ENCODE assay signal across 18 cellular contexts in genomic region chr18:46418657-46419260, GRCh38.
DNase-seq lines count a peak whose midpoint lies in the region; ATAC-seq and TF ChIP-seq lines count a peak whose summit lies in the region.
"Had no signal": no experiment of that assay in that cellular context is flagged by ENCODE, and none has a peak within 500 bp of the region (broad histone marks: within the 10 kb centered on the region; RNA-seq: fewer than 3 reads in every experiment).

No MANE protein-coding gene starts in this region.

- TF ChIP-seq CTCF in brain (conservative IDR thresholded peaks at IDR 0.05) (no peak), sigmoid colon (IDR thresholded peaks at IDR 0.05) (no peak), mucosa of descending colon (IDR thresholded peaks at IDR 0.05) (no peak)

- H3K27ac Mint-ChIP-seq in brain: peak overlapping the region; percentile 27 to 89 (median 85)
- H3K27ac Mint-ChIP-seq: dendritic cell treated with granulocyte-macrophage colony-stimulating factor and Interleukin-4, amounts not matched to agents 40 ng/mL and 50 ng/mL, for 4 days; IgD-negative memory B cell; T-helper 1 cell treated with Interleukin-12 subunit alpha and Interleukin-12 subunit beta and Interleukin-4 antibody, amounts not matched to agents 30 μg/mL and 1 μg/mL, for 36 hours had no signal

- intact Hi-C loops in right cardiac atrium (cut with DNase I) (loop anchor here in 1 of 4 donors (10.0 kb wide), 1 partner anchor 84 kb away; a partner anchor contains a TSS), sigmoid colon (cut with DNase I) (loop anchor here (10.0 kb wide), 1 partner anchor 234 kb away; no protein-coding TSS in a partner anchor), mucosa of descending colon (cut with DNase I, micrococcal nuclease) (no loop called here)

- DNase-seq in right cardiac atrium (peak; percentile 64 to 81 (median 81)), sigmoid colon (no peak), NCI-H1436 (lab: John Stamatoyannopoulos, UW) (no peak), EL (no peak), mucosa of descending colon (no peak)
- DNase-seq: AML-193, amygdala, midbrain, NCI-H1417, ovary, PC-9, transverse colon had no signal

- peak overlapping the region; percentile 86 for H3K27ac ChIP-seq in right cardiac atrium (ENCODE audit: low read length)
- peak overlapping the region; percentile 49 to 80 (median 66) for H3K27ac ChIP-seq in sigmoid colon
- H3K27ac ChIP-seq: ovary, PC-9 had no signal

- peaks cover 31% of the 10 kb centered on the region for H3K36me3 Mint-ChIP-seq in brain
- H3K36me3 Mint-ChIP-seq: IgD-negative memory B cell had no signal

- no peak overlapping the region for H3K4me3 ChIP-seq in right cardiac atrium (ENCODE audit: low read length)
- no peak overlapping the region for H3K4me3 ChIP-seq in sigmoid colon
- no peak overlapping the region for H3K4me3 ChIP-seq in mucosa of descending colon
- H3K4me3 ChIP-seq: ovary, PC-9, transverse colon had no signal

- no peak for TF ChIP-seq EP300 in sigmoid colon (IDR thresholded peaks at IDR 0.05)

- H3K27me3 ChIP-seq in right cardiac atrium (ENCODE audit: control insufficient read depth, insufficient read depth) (no peaks in the 10 kb centered on the region), sigmoid colon (no peaks in the 10 kb centered on the region)
- H3K27me3 ChIP-seq: ovary, transverse colon had no signal

- H3K36me3 ChIP-seq in sigmoid colon (no peaks in the 10 kb centered on the region), mucosa of descending colon (ENCODE audit: low read depth) (no peaks in the 10 kb centered on the region)
- H3K36me3 ChIP-seq: ovary, transverse colon had no signal

- ATAC-seq in GM18511 (IDR thresholded peaks at IDR 0.05; ENCODE audit: unreplicated experiment): peak; percentile 24
- peak; percentile 91 to 92 for ATAC-seq in right cardiac atrium
- no peak for ATAC-seq in mucosa of descending colon
- ATAC-seq in GM18868 (IDR thresholded peaks at IDR 0.05; ENCODE audit: unreplicated experiment): no peak

- H3K9me3 ChIP-seq in right cardiac atrium (ENCODE audit: control insufficient read depth, low read length) (no peaks in the 10 kb centered on the region), sigmoid colon (no peaks in the 10 kb centered on the region), mucosa of descending colon (no peaks in the 10 kb centered on the region)
- H3K9me3 ChIP-seq: ovary, transverse colon had no signal

- H3K27me3 Mint-ChIP-seq in brain: no peaks in the 10 kb centered on the region
- H3K27me3 Mint-ChIP-seq: dendritic cell treated with granulocyte-macrophage colony-stimulating factor and Interleukin-4, amounts not matched to agents 40 ng/mL and 50 ng/mL, for 4 days; IgD-negative memory B cell had no signal

- peak overlapping the region in 1 of 5 experiments; percentile 36 for H3K4me3 Mint-ChIP-seq in brain
- H3K4me3 Mint-ChIP-seq: dendritic cell treated with granulocyte-macrophage colony-stimulating factor and Interleukin-4, amounts not matched to agents 40 ng/mL and 50 ng/mL, for 4 days; IgD-negative memory B cell; T-helper 1 cell treated with Interleukin-12 subunit alpha and Interleukin-12 subunit beta and Interleukin-4 antibody, amounts not matched to agents 30 μg/mL and 1 μg/mL, for 36 hours had no signal

- WGBS in right cardiac atrium: 25% methylated on average over 5 of the region's 5 CpGs
- WGBS in sigmoid colon, 2 donors: 53 to 59% methylated on average over 5 of the region's 5 CpGs

- peaks cover 75% of the 10 kb centered on the region for H3K4me1 Mint-ChIP-seq in brain

- H3K9me3 Mint-ChIP-seq in brain: no peaks in the 10 kb centered on the region
- H3K9me3 Mint-ChIP-seq: dendritic cell treated with granulocyte-macrophage colony-stimulating factor and Interleukin-4, amounts not matched to agents 40 ng/mL and 50 ng/mL, for 4 days; IgD-negative memory B cell; T-helper 1 cell treated with Interleukin-12 subunit alpha and Interleukin-12 subunit beta and Interleukin-4 antibody, amounts not matched to agents 30 μg/mL and 1 μg/mL, for 36 hours had no signal

- H3K4me1 ChIP-seq in right cardiac atrium (ENCODE audit: control insufficient read depth, insufficient read depth, low read length): peaks cover 6% of the 10 kb centered on the region
- peaks cover 0 to 22% (median 21%) of the 10 kb centered on the region in 4 donors for H3K4me1 ChIP-seq in sigmoid colon
- peaks cover 2% of the 10 kb centered on the region for H3K4me1 ChIP-seq in mucosa of descending colon (ENCODE audit: low read depth)

- no peak for TF ChIP-seq POLR2A in sigmoid colon (IDR thresholded peaks at IDR 0.05)

Comparison
In these comparisons a context has a peak if more than half of its experiments do, and no peak if none do; other contexts are left out.
1. ATAC-seq: peak in GM18511 (single experiment) and right cardiac atrium (2 of 2); none in mucosa of descending colon (single experiment) and GM18868 (single experiment).
2. DNase-seq: peak in right cardiac atrium (3 of 3); none in sigmoid colon (single experiment), NCI-H1436 (single experiment), EL (single experiment) and mucosa of descending colon (0 of 3).